8 cellular contexts compared by ENCODE assay signal in the genomic region with DNA sequence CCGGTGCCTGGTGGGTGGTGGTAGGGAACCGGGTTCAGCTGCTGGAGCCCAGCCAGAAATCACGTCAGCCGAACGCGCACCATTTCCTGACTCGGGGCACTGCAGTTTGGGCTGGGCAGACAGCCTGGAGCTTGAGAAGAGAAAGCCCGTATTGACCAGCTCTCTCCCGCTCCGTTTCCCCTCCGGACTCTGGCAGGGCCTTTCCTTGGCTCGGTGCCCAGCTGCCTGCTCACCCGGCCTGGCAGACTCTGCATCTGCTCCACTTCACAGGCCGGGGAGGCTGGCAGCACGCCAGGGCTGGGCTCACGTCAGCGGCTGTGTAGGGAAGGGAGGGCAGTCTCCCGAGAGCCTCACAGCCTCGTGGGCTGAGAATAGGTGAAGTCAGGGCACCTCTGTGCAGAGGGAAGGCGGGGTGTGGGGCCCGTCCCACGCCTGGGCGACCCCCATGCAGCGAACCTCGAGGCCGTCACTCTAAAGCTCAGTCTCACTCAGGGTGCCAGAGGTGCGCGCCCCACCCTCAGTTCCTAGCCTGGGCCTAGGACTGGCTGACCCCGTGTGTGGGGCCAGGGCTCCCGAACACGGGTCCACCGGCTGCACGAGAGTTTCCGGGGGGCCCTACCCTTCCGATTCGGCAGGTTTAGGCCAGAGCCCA. TPM values are rescaled to one million over a fixed set of nuclear protein-coding genes. Genes with fewer than 3 reads are reported as not detected.
DNase-seq lines count a peak whose midpoint lies in the region; TF ChIP-seq lines count a peak whose summit lies in the region.

No MANE protein-coding gene starts in this region.

- DNase-seq in A172 (ENCODE audit: low spot score) (peak; percentile 96), NCI-H2171 (lab: John Stamatoyannopoulos, UW) (peak; percentile 89), dermis blood vessel endothelial cell (peak; percentile 100), lung microvascular endothelial cell (ENCODE audit: low read depth in 2 of 2) (peak; percentile 98 to 99), GDM1 (lab: John Stamatoyannopoulos, UW) (no peak)
- peak; percentile 48 to 57 for DNase-seq in activated CD4-positive, alpha-beta T cell treated with anti-CD3 and anti-CD28 coated beads for 4 hours
- DNase-seq in stimulated activated CD8-positive, alpha-beta memory T cell treated with anti-CD3 and anti-CD28 coated beads, Interleukin-12 subunit alpha, Interleukin-12 subunit beta, amount 100 ng/mL, for 1 hour (ENCODE audit: low read depth) = peak; percentile 26

- TF ChIP-seq POLR2A in GM19193 (IDR thresholded peaks at IDR 0.05; ENCODE audit: extremely low read depth, insufficient read depth, insufficient read length) = peak; percentile 31

RNA-seq across cellular contexts. Expression of gene OR1D5, which starts 59.1 kb away (rescaled TPM):
- not detected in 2 replicates for total RNA-seq in A172 (2014; rRNA removed; shearing (Covaris generic))
- total RNA-seq in dermis blood vessel endothelial cell (not detected in 2 replicates), lung microvascular endothelial cell (not detected in 2 replicates)
